In the genomic region with DNA sequence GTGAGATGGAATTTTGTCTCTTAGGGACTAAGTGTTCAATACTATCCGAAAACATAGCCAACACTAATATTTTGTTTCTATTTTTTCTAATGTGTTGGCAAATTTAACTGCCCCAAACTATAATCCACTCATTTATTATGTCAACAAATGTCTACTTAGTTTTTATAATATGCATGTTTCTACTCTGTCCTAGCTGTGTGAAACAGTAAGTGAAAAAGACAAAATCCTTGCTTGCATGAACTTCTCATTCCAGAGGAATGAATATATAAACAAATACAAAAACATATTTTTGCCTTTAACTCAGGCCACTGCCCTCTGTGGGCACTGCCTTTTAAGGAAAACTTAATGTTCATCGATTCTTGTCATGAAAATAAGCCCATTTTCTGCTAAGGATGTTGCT, we compare ENCODE assay signal across 19 cellular contexts.
DNase-seq lines count a peak whose midpoint lies in the region; ATAC-seq, FAIRE-seq and TF ChIP-seq lines count a peak whose summit lies in the region.
"Had no signal": no experiment of that assay in that cellular context is flagged by ENCODE, and none has a peak within 500 bp of the region (broad histone marks: within the 10 kb centered on the region; RNA-seq: fewer than 3 reads in every experiment).

No MANE protein-coding gene starts in this region.

- peak; percentile 19 for DNase-seq in M059J (ENCODE audit: low read depth)
- DNase-seq in brain microvascular endothelial cell, result peak; percentile 11
- DNase-seq in fibroblast of peridontal ligament (ENCODE audit: extremely low read depth), result peak; percentile 46
- peak; percentile 5 for DNase-seq in stromal cell of bone marrow (ENCODE audit: low read depth)
- DNase-seq in pancreas, result no peak
- DNase-seq in adrenal gland, result no peak
- DNase-seq: CD4-positive, alpha-beta T cell; DMS153; GF-D8; KG1; NCI-H1048; NCI-H1436; NCI-H1930; NCI-H345; NCI-H524 treated with DMSO at 0.1 percent for 48 hours had no signal

- WGBS in pancreas, 2 donors, result 55 to 78% methylated on average over 2 of the region's 2 CpGs
- 56 to 71% (median 66%) methylated on average over 2 of the region's 2 CpGs for WGBS in adrenal gland, 4 donors

- no peak for TF ChIP-seq POLR2A in adrenal gland (IDR thresholded peaks at IDR 0.05)

- in situ Hi-C loops in brain microvascular endothelial cell (cut with HindIII; ENCODE audit: low pct_ligation_motif_present, low sequenced_read_pairs), result no loop called here

- H3K36me3 ChIP-seq in brain microvascular endothelial cell (replicated peaks) (no peaks in the 10 kb centered on the region), pancreas (no peaks in the 10 kb centered on the region), adrenal gland (replicated peaks in 1 of 2) (no peaks in the 10 kb centered on the region)

- H3K9me3 ChIP-seq in pancreas (no peaks in the 10 kb centered on the region), adrenal gland (replicated peaks in 1 of 3) (no peaks in the 10 kb centered on the region)
- H3K9me3 ChIP-seq: A549 had no signal

- no peak for FAIRE-seq in pancreas (lab: Jason Lieb, UNC)
- FAIRE-seq: A549 had no signal

- no peak overlapping the region for H3K4me3 ChIP-seq in brain microvascular endothelial cell (ENCODE audit: low read depth, low read length)
- no peak overlapping the region for H3K4me3 ChIP-seq in pancreas
- H3K4me3 ChIP-seq in adrenal gland, result no peak overlapping the region
- H3K4me3 ChIP-seq: A549, GM23338 had no signal

- TF ChIP-seq CTCF in brain microvascular endothelial cell (IDR thresholded peaks at IDR 0.05; ENCODE audit: low read depth, low read length, missing control alignments), result no peak
- TF ChIP-seq CTCF in pancreas (IDR thresholded peaks at IDR 0.05), result no peak
- TF ChIP-seq CTCF in adrenal gland (IDR thresholded peaks at IDR 0.05), result no peak

- no peak for ATAC-seq in pancreas
- ATAC-seq in HG02623 (IDR thresholded peaks at IDR 0.05; ENCODE audit: unreplicated experiment), result no peak
- ATAC-seq: A549, GM23338, HCT116 had no signal

- H3K27ac ChIP-seq in brain microvascular endothelial cell (no peak overlapping the region), pancreas (no peak overlapping the region), adrenal gland (no peak overlapping the region)
- H3K27ac ChIP-seq: A549 had no signal

- H3K27me3 ChIP-seq in brain microvascular endothelial cell (replicated peaks), result no peaks in the 10 kb centered on the region
- no peaks in the 10 kb centered on the region for H3K27me3 ChIP-seq in pancreas
- H3K27me3 ChIP-seq in adrenal gland, result no peaks in the 10 kb centered on the region

- intact Hi-C loops in pancreas (cut with DNase I), result no loop called here
- intact Hi-C loops in adrenal gland (cut with DNase I), result no loop called here

- H3K4me1 ChIP-seq in pancreas, result no peaks in the 10 kb centered on the region
- H3K4me1 ChIP-seq in adrenal gland (replicated peaks in 1 of 2), result no peaks in the 10 kb centered on the region
- H3K4me1 ChIP-seq: A549 had no signal

Comparison
In these comparisons a context has a peak if more than half of its experiments do, and no peak if none do; other contexts are left out.
1. DNase-seq: peak in M059J (single experiment), brain microvascular endothelial cell (single experiment), fibroblast of peridontal ligament (single experiment) and stromal cell of bone marrow (single experiment); none in pancreas (0 of 6) and adrenal gland (0 of 7).